Comparison of ENCODE assay signal across 1 cellular context in the genomic region with DNA sequence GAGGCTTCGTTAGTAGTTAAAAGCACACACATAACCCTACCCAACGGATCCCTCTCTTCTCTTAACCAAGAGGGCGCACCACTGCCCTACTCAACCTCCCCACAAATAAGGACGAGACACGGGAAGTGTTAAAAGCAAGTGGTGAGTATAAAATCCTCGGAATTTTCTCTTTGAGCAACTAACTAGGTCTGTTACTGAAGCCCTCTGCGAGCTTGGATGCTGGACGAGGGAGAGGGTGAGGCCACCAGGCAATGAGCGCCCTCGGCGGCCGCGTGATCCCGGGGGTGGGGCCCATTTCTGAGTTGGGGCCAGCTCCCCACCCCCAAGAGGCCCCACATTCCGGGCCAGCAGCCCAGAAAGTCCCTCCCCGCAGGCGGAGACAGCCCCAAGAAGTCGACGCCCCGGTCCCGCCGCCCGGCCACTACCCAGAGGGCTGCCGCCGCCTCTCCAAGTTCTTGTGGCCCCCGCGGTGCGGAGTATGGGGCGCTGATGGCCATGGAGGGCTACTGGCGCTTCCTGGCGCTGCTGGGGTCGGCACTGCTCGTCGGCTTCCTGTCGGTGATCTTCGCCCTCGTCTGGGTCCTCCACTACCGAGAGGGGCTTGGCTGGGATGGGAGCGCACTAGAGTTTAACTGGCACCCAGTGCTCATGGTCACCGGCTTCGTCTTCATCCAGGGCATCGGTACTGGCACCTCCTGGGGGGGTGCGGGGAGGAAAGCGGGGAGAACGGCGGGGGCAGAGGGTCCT.
A peak's percentile ranks its signal among the peaks of the same experiment; 100 is the strongest.
TF ChIP-seq lines count a peak whose summit lies in the region.

A gene with protein sequence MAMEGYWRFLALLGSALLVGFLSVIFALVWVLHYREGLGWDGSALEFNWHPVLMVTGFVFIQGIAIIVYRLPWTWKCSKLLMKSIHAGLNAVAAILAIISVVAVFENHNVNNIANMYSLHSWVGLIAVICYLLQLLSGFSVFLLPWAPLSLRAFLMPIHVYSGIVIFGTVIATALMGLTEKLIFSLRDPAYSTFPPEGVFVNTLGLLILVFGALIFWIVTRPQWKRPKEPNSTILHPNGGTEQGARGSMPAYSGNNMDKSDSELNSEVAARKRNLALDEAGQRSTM (plus strand): TSS at position 418 of the 747 bp plus-strand sequence. CDS start 72 bp downstream, at position 490.

TF ChIP-seq in GM12878, 131 proteins besides CTCF, POLR2A, EP300 and RAD21 (continued from another document):
- TF ChIP-seq, protein P1, sequence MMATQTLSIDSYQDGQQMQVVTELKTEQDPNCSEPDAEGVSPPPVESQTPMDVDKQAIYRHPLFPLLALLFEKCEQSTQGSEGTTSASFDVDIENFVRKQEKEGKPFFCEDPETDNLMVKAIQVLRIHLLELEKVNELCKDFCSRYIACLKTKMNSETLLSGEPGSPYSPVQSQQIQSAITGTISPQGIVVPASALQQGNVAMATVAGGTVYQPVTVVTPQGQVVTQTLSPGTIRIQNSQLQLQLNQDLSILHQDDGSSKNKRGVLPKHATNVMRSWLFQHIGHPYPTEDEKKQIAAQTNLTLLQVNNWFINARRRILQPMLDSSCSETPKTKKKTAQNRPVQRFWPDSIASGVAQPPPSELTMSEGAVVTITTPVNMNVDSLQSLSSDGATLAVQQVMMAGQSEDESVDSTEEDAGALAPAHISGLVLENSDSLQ (IDR thresholded peaks at IDR 0.05): no peak
- TF ChIP-seq SRF (IDR thresholded peaks at IDR 0.05; ENCODE audit: low read depth in 2 of 2, low read length in 2 of 2): 0 out of 4 replicates have a peak, but pooled peaks of 1 of the 2 experiments have one; percentile 23
- no peak for TF ChIP-seq JUND (IDR thresholded peaks at IDR 0.05; ENCODE audit: low read depth, low read length)
- 0 out of 2 replicates have a peak, but pooled peaks have one; percentile 17 for TF ChIP-seq TCF7 (IDR thresholded peaks at IDR 0.05; ENCODE audit: borderline replicate concordance)
- TF ChIP-seq TCF12 (IDR thresholded peaks at IDR 0.05; ENCODE audit: low read depth, low read length): no peak
- TF ChIP-seq MTA2 (IDR thresholded peaks at IDR 0.05; ENCODE audit: low read depth): peak; percentile 40; the same call in 1 of the 2 replicates
- TF ChIP-seq RELA (IDR thresholded peaks at IDR 0.05; ENCODE audit: borderline replicate concordance, partially characterized antibody): peak; percentile 55
- TF ChIP-seq, protein P2, sequence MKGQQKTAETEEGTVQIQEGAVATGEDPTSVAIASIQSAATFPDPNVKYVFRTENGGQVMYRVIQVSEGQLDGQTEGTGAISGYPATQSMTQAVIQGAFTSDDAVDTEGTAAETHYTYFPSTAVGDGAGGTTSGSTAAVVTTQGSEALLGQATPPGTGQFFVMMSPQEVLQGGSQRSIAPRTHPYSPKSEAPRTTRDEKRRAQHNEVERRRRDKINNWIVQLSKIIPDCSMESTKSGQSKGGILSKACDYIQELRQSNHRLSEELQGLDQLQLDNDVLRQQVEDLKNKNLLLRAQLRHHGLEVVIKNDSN (IDR thresholded peaks at IDR 0.05; ENCODE audit: borderline replicate concordance, extremely low read length, insufficient read depth, low read depth, low read length): peak; percentile 43
- TF ChIP-seq MEF2B (IDR thresholded peaks at IDR 0.05; ENCODE audit: partially characterized antibody, poor library complexity, severe bottlenecking): peak; percentile 9
- TF ChIP-seq POU2F2 (IDR thresholded peaks at IDR 0.05; ENCODE audit: borderline replicate concordance, low read depth, low read length): peak; percentile 41; the same call in 1 of the 3 replicates
- peak; percentile 54 for TF ChIP-seq YY1 (IDR thresholded peaks at IDR 0.05; ENCODE audit: low read depth, low read length)
- peak; percentile 15 to 28; a peak in 2 of 4 replicates for TF ChIP-seq IKZF2 (IDR thresholded peaks at IDR 0.05)
- TF ChIP-seq CBFB (IDR thresholded peaks at IDR 0.05; ENCODE audit: low read depth): no peak
- TF ChIP-seq CBX5 (IDR thresholded peaks at IDR 0.05; ENCODE audit: low read depth): peak; percentile 92; the same call in 1 of the 2 replicates
- TF ChIP-seq SMAD5 (IDR thresholded peaks at IDR 0.05; ENCODE audit: low read depth): 0 out of 2 replicates have a peak, but pooled peaks have one; percentile 59
- peak; percentile 24; the same call in 1 of the 2 replicates for TF ChIP-seq TAF1 (IDR thresholded peaks at IDR 0.05; ENCODE audit: borderline replicate concordance, low read depth, low read length)
- TF ChIP-seq SMARCA5 (IDR thresholded peaks at IDR 0.05): peak; percentile 87
- TF ChIP-seq, protein P3, sequence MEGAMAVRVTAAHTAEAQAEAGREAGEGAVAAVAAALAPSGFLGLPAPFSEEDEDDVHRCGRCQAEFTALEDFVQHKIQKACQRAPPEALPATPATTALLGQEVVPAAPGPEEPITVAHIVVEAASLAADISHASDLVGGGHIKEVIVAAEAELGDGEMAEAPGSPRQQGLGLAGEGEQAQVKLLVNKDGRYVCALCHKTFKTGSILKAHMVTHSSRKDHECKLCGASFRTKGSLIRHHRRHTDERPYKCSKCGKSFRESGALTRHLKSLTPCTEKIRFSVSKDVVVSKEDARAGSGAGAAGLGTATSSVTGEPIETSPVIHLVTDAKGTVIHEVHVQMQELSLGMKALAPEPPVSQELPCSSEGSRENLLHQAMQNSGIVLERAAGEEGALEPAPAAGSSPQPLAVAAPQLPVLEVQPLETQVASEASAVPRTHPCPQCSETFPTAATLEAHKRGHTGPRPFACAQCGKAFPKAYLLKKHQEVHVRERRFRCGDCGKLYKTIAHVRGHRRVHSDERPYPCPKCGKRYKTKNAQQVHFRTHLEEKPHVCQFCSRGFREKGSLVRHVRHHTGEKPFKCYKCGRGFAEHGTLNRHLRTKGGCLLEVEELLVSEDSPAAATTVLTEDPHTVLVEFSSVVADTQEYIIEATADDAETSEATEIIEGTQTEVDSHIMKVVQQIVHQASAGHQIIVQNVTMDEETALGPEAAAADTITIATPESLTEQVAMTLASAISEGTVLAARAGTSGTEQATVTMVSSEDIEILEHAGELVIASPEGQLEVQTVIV (IDR thresholded peaks at IDR 0.05; ENCODE audit: borderline replicate concordance, partially characterized antibody): no peak
- TF ChIP-seq, protein P4, sequence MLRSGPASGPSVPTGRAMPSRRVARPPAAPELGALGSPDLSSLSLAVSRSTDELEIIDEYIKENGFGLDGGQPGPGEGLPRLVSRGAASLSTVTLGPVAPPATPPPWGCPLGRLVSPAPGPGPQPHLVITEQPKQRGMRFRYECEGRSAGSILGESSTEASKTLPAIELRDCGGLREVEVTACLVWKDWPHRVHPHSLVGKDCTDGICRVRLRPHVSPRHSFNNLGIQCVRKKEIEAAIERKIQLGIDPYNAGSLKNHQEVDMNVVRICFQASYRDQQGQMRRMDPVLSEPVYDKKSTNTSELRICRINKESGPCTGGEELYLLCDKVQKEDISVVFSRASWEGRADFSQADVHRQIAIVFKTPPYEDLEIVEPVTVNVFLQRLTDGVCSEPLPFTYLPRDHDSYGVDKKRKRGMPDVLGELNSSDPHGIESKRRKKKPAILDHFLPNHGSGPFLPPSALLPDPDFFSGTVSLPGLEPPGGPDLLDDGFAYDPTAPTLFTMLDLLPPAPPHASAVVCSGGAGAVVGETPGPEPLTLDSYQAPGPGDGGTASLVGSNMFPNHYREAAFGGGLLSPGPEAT (IDR thresholded peaks at IDR 0.05; ENCODE audit: low read depth): peak; percentile 63; the same call in 1 of the 2 replicates
- TF ChIP-seq BHLHE40 (IDR thresholded peaks at IDR 0.05; ENCODE audit: borderline replicate concordance in 1 of 2, low read depth in 2 of 2, low read length in 1 of 2): peak in 1 of 2 experiments; percentile 70; a peak in 2 of 4 replicates
- TF ChIP-seq, protein P5, sequence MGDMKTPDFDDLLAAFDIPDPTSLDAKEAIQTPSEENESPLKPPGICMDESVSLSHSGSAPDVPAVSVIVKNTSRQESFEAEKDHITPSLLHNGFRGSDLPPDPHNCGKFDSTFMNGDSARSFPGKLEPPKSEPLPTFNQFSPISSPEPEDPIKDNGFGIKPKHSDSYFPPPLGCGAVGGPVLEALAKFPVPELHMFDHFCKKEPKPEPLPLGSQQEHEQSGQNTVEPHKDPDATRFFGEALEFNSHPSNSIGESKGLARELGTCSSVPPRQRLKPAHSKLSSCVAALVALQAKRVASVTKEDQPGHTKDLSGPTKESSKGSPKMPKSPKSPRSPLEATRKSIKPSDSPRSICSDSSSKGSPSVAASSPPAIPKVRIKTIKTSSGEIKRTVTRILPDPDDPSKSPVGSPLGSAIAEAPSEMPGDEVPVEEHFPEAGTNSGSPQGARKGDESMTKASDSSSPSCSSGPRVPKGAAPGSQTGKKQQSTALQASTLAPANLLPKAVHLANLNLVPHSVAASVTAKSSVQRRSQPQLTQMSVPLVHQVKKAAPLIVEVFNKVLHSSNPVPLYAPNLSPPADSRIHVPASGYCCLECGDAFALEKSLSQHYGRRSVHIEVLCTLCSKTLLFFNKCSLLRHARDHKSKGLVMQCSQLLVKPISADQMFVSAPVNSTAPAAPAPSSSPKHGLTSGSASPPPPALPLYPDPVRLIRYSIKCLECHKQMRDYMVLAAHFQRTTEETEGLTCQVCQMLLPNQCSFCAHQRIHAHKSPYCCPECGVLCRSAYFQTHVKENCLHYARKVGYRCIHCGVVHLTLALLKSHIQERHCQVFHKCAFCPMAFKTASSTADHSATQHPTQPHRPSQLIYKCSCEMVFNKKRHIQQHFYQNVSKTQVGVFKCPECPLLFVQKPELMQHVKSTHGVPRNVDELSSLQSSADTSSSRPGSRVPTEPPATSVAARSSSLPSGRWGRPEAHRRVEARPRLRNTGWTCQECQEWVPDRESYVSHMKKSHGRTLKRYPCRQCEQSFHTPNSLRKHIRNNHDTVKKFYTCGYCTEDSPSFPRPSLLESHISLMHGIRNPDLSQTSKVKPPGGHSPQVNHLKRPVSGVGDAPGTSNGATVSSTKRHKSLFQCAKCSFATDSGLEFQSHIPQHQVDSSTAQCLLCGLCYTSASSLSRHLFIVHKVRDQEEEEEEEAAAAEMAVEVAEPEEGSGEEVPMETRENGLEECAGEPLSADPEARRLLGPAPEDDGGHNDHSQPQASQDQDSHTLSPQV (IDR thresholded peaks at IDR 0.05): no peak
- 0 out of 2 replicates have a peak, but pooled peaks have one; percentile 24 for TF ChIP-seq EED (IDR thresholded peaks at IDR 0.05; ENCODE audit: low read depth)
- 0 out of 2 replicates have a peak, but pooled peaks have one; percentile 12 for TF ChIP-seq RUNX3 (IDR thresholded peaks at IDR 0.05; ENCODE audit: low read length)
- TF ChIP-seq, protein P6, sequence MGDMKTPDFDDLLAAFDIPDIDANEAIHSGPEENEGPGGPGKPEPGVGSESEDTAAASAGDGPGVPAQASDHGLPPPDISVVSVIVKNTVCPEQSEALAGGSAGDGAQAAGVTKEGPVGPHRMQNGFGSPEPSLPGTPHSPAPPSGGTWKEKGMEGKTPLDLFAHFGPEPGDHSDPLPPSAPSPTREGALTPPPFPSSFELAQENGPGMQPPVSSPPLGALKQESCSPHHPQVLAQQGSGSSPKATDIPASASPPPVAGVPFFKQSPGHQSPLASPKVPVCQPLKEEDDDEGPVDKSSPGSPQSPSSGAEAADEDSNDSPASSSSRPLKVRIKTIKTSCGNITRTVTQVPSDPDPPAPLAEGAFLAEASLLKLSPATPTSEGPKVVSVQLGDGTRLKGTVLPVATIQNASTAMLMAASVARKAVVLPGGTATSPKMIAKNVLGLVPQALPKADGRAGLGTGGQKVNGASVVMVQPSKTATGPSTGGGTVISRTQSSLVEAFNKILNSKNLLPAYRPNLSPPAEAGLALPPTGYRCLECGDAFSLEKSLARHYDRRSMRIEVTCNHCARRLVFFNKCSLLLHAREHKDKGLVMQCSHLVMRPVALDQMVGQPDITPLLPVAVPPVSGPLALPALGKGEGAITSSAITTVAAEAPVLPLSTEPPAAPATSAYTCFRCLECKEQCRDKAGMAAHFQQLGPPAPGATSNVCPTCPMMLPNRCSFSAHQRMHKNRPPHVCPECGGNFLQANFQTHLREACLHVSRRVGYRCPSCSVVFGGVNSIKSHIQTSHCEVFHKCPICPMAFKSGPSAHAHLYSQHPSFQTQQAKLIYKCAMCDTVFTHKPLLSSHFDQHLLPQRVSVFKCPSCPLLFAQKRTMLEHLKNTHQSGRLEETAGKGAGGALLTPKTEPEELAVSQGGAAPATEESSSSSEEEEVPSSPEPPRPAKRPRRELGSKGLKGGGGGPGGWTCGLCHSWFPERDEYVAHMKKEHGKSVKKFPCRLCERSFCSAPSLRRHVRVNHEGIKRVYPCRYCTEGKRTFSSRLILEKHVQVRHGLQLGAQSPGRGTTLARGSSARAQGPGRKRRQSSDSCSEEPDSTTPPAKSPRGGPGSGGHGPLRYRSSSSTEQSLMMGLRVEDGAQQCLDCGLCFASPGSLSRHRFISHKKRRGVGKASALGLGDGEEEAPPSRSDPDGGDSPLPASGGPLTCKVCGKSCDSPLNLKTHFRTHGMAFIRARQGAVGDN (IDR thresholded peaks at IDR 0.05): no peak
- 0 out of 4 replicates have a peak, but pooled peaks of 1 of the 2 experiments have one; percentile 15 for TF ChIP-seq ETV6 (conservative IDR thresholded peaks at IDR 0.05 in 1 of 2, IDR thresholded peaks at IDR 0.05 in 1 of 2; ENCODE audit: borderline replicate concordance in 1 of 2, low read depth in 1 of 2)
- no peak for TF ChIP-seq ZNF384 (IDR thresholded peaks at IDR 0.05; ENCODE audit: borderline replicate concordance, low read depth, low read length)
- TF ChIP-seq SUPT20H (IDR thresholded peaks at IDR 0.05; ENCODE audit: borderline replicate concordance, control insufficient read depth, low read depth, low read length): no peak
- TF ChIP-seq, protein P7, sequence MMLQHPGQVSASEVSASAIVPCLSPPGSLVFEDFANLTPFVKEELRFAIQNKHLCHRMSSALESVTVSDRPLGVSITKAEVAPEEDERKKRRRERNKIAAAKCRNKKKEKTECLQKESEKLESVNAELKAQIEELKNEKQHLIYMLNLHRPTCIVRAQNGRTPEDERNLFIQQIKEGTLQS (IDR thresholded peaks at IDR 0.05; ENCODE audit: borderline replicate concordance, extremely low read depth, low read depth, low read length): no peak
- TF ChIP-seq, protein P8, sequence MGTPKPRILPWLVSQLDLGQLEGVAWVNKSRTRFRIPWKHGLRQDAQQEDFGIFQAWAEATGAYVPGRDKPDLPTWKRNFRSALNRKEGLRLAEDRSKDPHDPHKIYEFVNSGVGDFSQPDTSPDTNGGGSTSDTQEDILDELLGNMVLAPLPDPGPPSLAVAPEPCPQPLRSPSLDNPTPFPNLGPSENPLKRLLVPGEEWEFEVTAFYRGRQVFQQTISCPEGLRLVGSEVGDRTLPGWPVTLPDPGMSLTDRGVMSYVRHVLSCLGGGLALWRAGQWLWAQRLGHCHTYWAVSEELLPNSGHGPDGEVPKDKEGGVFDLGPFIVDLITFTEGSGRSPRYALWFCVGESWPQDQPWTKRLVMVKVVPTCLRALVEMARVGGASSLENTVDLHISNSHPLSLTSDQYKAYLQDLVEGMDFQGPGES (IDR thresholded peaks at IDR 0.05): peak; percentile 22; the same call in 1 of the 2 replicates
- TF ChIP-seq RAD51 (IDR thresholded peaks at IDR 0.05): peak; percentile 61
- TF ChIP-seq EZH2 (IDR thresholded peaks at IDR 0.05; ENCODE audit: borderline replicate concordance, control insufficient read depth, low read depth, low read length): no peak
- TF ChIP-seq KDM1A (IDR thresholded peaks at IDR 0.05; ENCODE audit: borderline replicate concordance): no peak
- TF ChIP-seq POLR2AphosphoS5 (IDR thresholded peaks at IDR 0.05; ENCODE audit: low read length): peak; percentile 67
- TF ChIP-seq GATAD2B (conservative IDR thresholded peaks at IDR 0.05; ENCODE audit: low read depth): peak; percentile 55; the same call in 1 of the 2 replicates
- peak; percentile 17; the same call in 1 of the 2 replicates for TF ChIP-seq NR2F1 (conservative IDR thresholded peaks at IDR 0.05)
- peak; percentile 26; the same call in 1 of the 2 replicates for TF ChIP-seq IKZF1 (conservative IDR thresholded peaks at IDR 0.05)
